Comparison of ENCODE assay signal across 21 cellular contexts in genomic region chr17:40278414-40278813, GRCh38. TPM values are rescaled to one million over a fixed set of nuclear protein-coding genes. Genes with fewer than 3 reads are reported as not detected.
DNase-seq lines count a peak whose midpoint lies in the region; ATAC-seq and TF ChIP-seq lines count a peak whose summit lies in the region.
"Had no signal": no experiment of that assay in that cellular context is flagged by ENCODE, and none has a peak within 500 bp of the region (broad histone marks: within the 10 kb centered on the region; RNA-seq: fewer than 3 reads in every experiment).

No MANE protein-coding gene starts in this region.

- H3K9me3 Mint-ChIP-seq in activated CD4-positive, alpha-beta T cell treated with anti-CD3 and anti-CD28 coated beads, Interleukin-2, amount 10 ng/mL, durations not matched to agents 24 days and 14 days: no peaks in the 10 kb centered on the region
- H3K9me3 Mint-ChIP-seq in activated T-helper 2 cell treated with anti-CD3 and anti-CD28 coated beads, Interferon-gamma antibody, Interleukin-2, Interleukin-4, amounts not matched to agents 10 μg/mL and 5 μg/mL and 100 μg/mL, durations not matched to agents 14 hours and 24 hours and 36 hours: no peaks in the 10 kb centered on the region
- H3K9me3 Mint-ChIP-seq in effector memory CD8-positive, alpha-beta T cell: no peaks in the 10 kb centered on the region
- no peaks in the 10 kb centered on the region for H3K9me3 Mint-ChIP-seq in HFFc6
- H3K9me3 Mint-ChIP-seq: GM23338 had no signal

- peaks cover 24% of the 10 kb centered on the region for H3K4me1 Mint-ChIP-seq in activated CD4-positive, alpha-beta T cell treated with anti-CD3 and anti-CD28 coated beads, Interleukin-2, amount 10 ng/mL, durations not matched to agents 24 days and 14 days
- H3K4me1 Mint-ChIP-seq in activated T-helper 2 cell treated with anti-CD3 and anti-CD28 coated beads, Interferon-gamma antibody, Interleukin-2, Interleukin-4, amounts not matched to agents 10 μg/mL and 5 μg/mL and 100 μg/mL, durations not matched to agents 14 hours and 24 hours and 36 hours (ENCODE audit: low read depth): peaks cover 38% of the 10 kb centered on the region
- H3K4me1 Mint-ChIP-seq in effector memory CD8-positive, alpha-beta T cell (ENCODE audit: low read depth in 2 of 2): peaks cover 2 to 4% of the 10 kb centered on the region in 2 donors
- H3K4me1 Mint-ChIP-seq in HFFc6 (ENCODE audit: low read depth): peaks cover 18% of the 10 kb centered on the region

- CTCF ChIA-PET in A673 (lab: Charles Lee): no interaction called here

- H3K4me3 ChIP-seq in A673 (ENCODE audit: low read depth, low read length, poor library complexity, severe bottlenecking): no peak overlapping the region
- H3K4me3 ChIP-seq: GM23338, Peyer's patch had no signal

- no peaks in the 10 kb centered on the region for H3K4me1 ChIP-seq in A673 (ENCODE audit: insufficient read depth, low read length, poor library complexity, severe bottlenecking)

- no peak for TF ChIP-seq CTCF in A673 (conservative IDR thresholded peaks at IDR 0.05; ENCODE audit: low read depth, low read length)
- TF ChIP-seq CTCF in HFFc6 (IDR thresholded peaks at IDR 0.05): no peak

- H3K9me3 ChIP-seq in A673 (ENCODE audit: low read depth, low read length, poor library complexity, severe bottlenecking): no peaks in the 10 kb centered on the region
- H3K9me3 ChIP-seq: Peyer's patch had no signal

- POLR2A ChIA-PET in A673 (lab: Charles Lee; ENCODE audit: low non-redundant PET): no interaction called here

- BruUV-seq in A673 (replicated peaks; lab: Mats Ljungman, UMichigan): TSS peak; percentile 19

- no peaks in the 10 kb centered on the region for H3K27me3 Mint-ChIP-seq in activated CD4-positive, alpha-beta T cell treated with anti-CD3 and anti-CD28 coated beads, Interleukin-2, amount 10 ng/mL, durations not matched to agents 24 days and 14 days
- H3K27me3 Mint-ChIP-seq in activated T-helper 2 cell treated with anti-CD3 and anti-CD28 coated beads, Interferon-gamma antibody, Interleukin-2, Interleukin-4, amounts not matched to agents 10 μg/mL and 5 μg/mL and 100 μg/mL, durations not matched to agents 14 hours and 24 hours and 36 hours (ENCODE audit: low read depth): no peaks in the 10 kb centered on the region
- no peaks in the 10 kb centered on the region for H3K27me3 Mint-ChIP-seq in effector memory CD8-positive, alpha-beta T cell
- H3K27me3 Mint-ChIP-seq in HFFc6 (ENCODE audit: insufficient read depth): peaks cover 6% of the 10 kb centered on the region; the same call in 1 of the 2 replicates

- DNase-seq in activated CD4-positive, alpha-beta T cell treated with anti-CD3 and anti-CD28 coated beads, Interleukin-2, amount 10 ng/mL, durations not matched to agents 24 days and 14 days: no peak
- no peak for DNase-seq in activated CD4-positive, alpha-beta T cell treated with anti-CD3 and anti-CD28 coated beads, Interleukin-2, amount 50 U/mL, for 4 hours
- DNase-seq in A673 (ENCODE audit: low spot score) (no peak), NCI-H82 (lab: John Stamatoyannopoulos, UW) (no peak), NCI-H2081 (lab: John Stamatoyannopoulos, UW) (no peak), HFFc6 (no peak)
- DNase-seq in activated T-helper 2 cell treated with anti-CD3 and anti-CD28 coated beads, Interferon-gamma antibody, Interleukin-2, Interleukin-4, amounts not matched to agents 10 μg/mL and 5 μg/mL and 100 μg/mL, durations not matched to agents 14 hours and 24 hours and 36 hours (ENCODE audit: low spot score): no peak
- DNase-seq in effector memory CD8-positive, alpha-beta T cell: no peak
- DNase-seq: 8988T, C1 segment of cervical spinal cord, DMS 273 treated with DMSO at 0.1 percent for 48 hours, GF-D8, KG1, NCI-H1436, NCI-H2029, NCI-H510A had no signal

- ATAC-seq in effector memory CD8-positive, alpha-beta T cell (replicated peaks): no peak
- ATAC-seq: GM23338, HCT116, HepG2, Right ventricle myocardium inferior had no signal

- H3K27ac Mint-ChIP-seq in activated CD4-positive, alpha-beta T cell treated with anti-CD3 and anti-CD28 coated beads, Interleukin-2, amount 10 ng/mL, durations not matched to agents 24 days and 14 days: peak overlapping the region; percentile 3
- peak overlapping the region; percentile 61 for H3K27ac Mint-ChIP-seq in activated T-helper 2 cell treated with anti-CD3 and anti-CD28 coated beads, Interferon-gamma antibody, Interleukin-2, Interleukin-4, amounts not matched to agents 10 μg/mL and 5 μg/mL and 100 μg/mL, durations not matched to agents 14 hours and 24 hours and 36 hours
- H3K27ac Mint-ChIP-seq in effector memory CD8-positive, alpha-beta T cell: peak overlapping the region; percentile 32 to 80
- H3K27ac Mint-ChIP-seq in HFFc6: no peak overlapping the region
- H3K27ac Mint-ChIP-seq: GM23338 had no signal

- no peak overlapping the region for H3K27ac ChIP-seq in A673 (ENCODE audit: low read depth, low read length, poor library complexity, severe bottlenecking)
- H3K27ac ChIP-seq: Peyer's patch had no signal

- H3K27me3 ChIP-seq in A673 (replicated peaks; ENCODE audit: insufficient read depth, low read depth, low read length, poor library complexity): no peaks in the 10 kb centered on the region
- H3K27me3 ChIP-seq: Peyer's patch had no signal

- intact Hi-C loops in activated CD4-positive, alpha-beta T cell treated with anti-CD3 and anti-CD28 coated beads, Interleukin-2, amount 10 ng/mL, durations not matched to agents 24 days and 14 days (cut with micrococcal nuclease): no loop called here
- intact Hi-C loops in A673 (cut with micrococcal nuclease; ENCODE audit: unreplicated experiment): no loop called here
- intact Hi-C loops in activated T-helper 2 cell treated with anti-CD3 and anti-CD28 coated beads, Interferon-gamma antibody, Interleukin-2, Interleukin-4, amounts not matched to agents 10 μg/mL and 5 μg/mL and 100 μg/mL, durations not matched to agents 14 hours and 24 hours and 36 hours (cut with micrococcal nuclease): no loop called here

- H3K36me3 Mint-ChIP-seq in activated CD4-positive, alpha-beta T cell treated with anti-CD3 and anti-CD28 coated beads, Interleukin-2, amount 10 ng/mL, durations not matched to agents 24 days and 14 days (ENCODE audit: low read depth): peaks cover 66% of the 10 kb centered on the region
- peaks cover 82% of the 10 kb centered on the region for H3K36me3 Mint-ChIP-seq in activated T-helper 2 cell treated with anti-CD3 and anti-CD28 coated beads, Interferon-gamma antibody, Interleukin-2, Interleukin-4, amounts not matched to agents 10 μg/mL and 5 μg/mL and 100 μg/mL, durations not matched to agents 14 hours and 24 hours and 36 hours (ENCODE audit: low read depth)
- peaks cover 73% of the 10 kb centered on the region for H3K36me3 Mint-ChIP-seq in effector memory CD8-positive, alpha-beta T cell (ENCODE audit: insufficient read depth)
- peaks cover 62% of the 10 kb centered on the region for H3K36me3 Mint-ChIP-seq in HFFc6 (ENCODE audit: low read depth)

- no peak overlapping the region for H3K4me3 Mint-ChIP-seq in activated CD4-positive, alpha-beta T cell treated with anti-CD3 and anti-CD28 coated beads, Interleukin-2, amount 10 ng/mL, durations not matched to agents 24 days and 14 days
- H3K4me3 Mint-ChIP-seq in activated T-helper 2 cell treated with anti-CD3 and anti-CD28 coated beads, Interferon-gamma antibody, Interleukin-2, Interleukin-4, amounts not matched to agents 10 μg/mL and 5 μg/mL and 100 μg/mL, durations not matched to agents 14 hours and 24 hours and 36 hours (ENCODE audit: low read depth): no peak overlapping the region
- no peak overlapping the region for H3K4me3 Mint-ChIP-seq in effector memory CD8-positive, alpha-beta T cell
- no peak overlapping the region for H3K4me3 Mint-ChIP-seq in HFFc6
- H3K4me3 Mint-ChIP-seq: GM23338 had no signal

- peaks cover 15% of the 10 kb centered on the region for H3K36me3 ChIP-seq in A673 (ENCODE audit: insufficient read depth, low read length, poor library complexity, severe bottlenecking)

RNA-seq across cellular contexts. Expression of gene CDC6, which starts 9.3 kb away (rescaled TPM):
- 139 and 142 TPM in 2 replicates for total RNA-seq in activated CD4-positive, alpha-beta T cell treated with anti-CD3 and anti-CD28 coated beads, Interleukin-2, amount 10 ng/mL, durations not matched to agents 24 days and 14 days
- 82.6 and 85.7 TPM in 2 replicates for total RNA-seq in A673 (2021)
- total RNA-seq in activated T-helper 2 cell treated with anti-CD3 and anti-CD28 coated beads, Interferon-gamma antibody, Interleukin-2, Interleukin-4, amounts not matched to agents 10 μg/mL and 5 μg/mL and 100 μg/mL, durations not matched to agents 14 hours and 24 hours and 36 hours: 126 and 133 TPM in 2 replicates
- 10 to 100 TPM; 16.9 to 36.0 (median 31.5) TPM for total RNA-seq in HFFc6 (2021; fragmentation: NEBNext Ultra II Directional; extraction: Animal tissue kit (Norgen Biotek cat#: 25700))

RNA-seq across cellular contexts. Expression of gene RARA, which starts 30.6 kb away (rescaled TPM):
- total RNA-seq in activated CD4-positive, alpha-beta T cell treated with anti-CD3 and anti-CD28 coated beads, Interleukin-2, amount 10 ng/mL, durations not matched to agents 24 days and 14 days: 24.0 and 26.2 TPM in 2 replicates
- total RNA-seq in A673 (2021): 25.4 and 30.3 TPM in 2 replicates
- 30.4 and 35.1 TPM in 2 replicates for total RNA-seq in activated T-helper 2 cell treated with anti-CD3 and anti-CD28 coated beads, Interferon-gamma antibody, Interleukin-2, Interleukin-4, amounts not matched to agents 10 μg/mL and 5 μg/mL and 100 μg/mL, durations not matched to agents 14 hours and 24 hours and 36 hours
- 10 to 100 TPM; 27.1 to 32.2 (median 28.8) TPM for total RNA-seq in HFFc6 (2021; fragmentation: NEBNext Ultra II Directional; extraction: Animal tissue kit (Norgen Biotek cat#: 25700))

RNA-seq across cellular contexts. Expression of gene WIPF2, which starts 59.3 kb away (rescaled TPM):
- 19.9 and 25.5 TPM in 2 replicates for total RNA-seq in activated CD4-positive, alpha-beta T cell treated with anti-CD3 and anti-CD28 coated beads, Interleukin-2, amount 10 ng/mL, durations not matched to agents 24 days and 14 days
- total RNA-seq in A673 (2021): 16.3 and 17.2 TPM in 2 replicates
- 26.9 and 27.2 TPM in 2 replicates for total RNA-seq in activated T-helper 2 cell treated with anti-CD3 and anti-CD28 coated beads, Interferon-gamma antibody, Interleukin-2, Interleukin-4, amounts not matched to agents 10 μg/mL and 5 μg/mL and 100 μg/mL, durations not matched to agents 14 hours and 24 hours and 36 hours
- total RNA-seq in HFFc6 (2021; fragmentation: NEBNext Ultra II Directional; extraction: Animal tissue kit (Norgen Biotek cat#: 25700)): 10 to 100 TPM; 24.8 to 33.5 (median 29.8) TPM
